ENCODE assay signal across 14 cellular contexts in genomic region chr2:157488877-157489276, GRCh38. TPM values are rescaled to one million over a fixed set of nuclear protein-coding genes. Genes with fewer than 3 reads are reported as not detected.
DNase-seq lines count a peak whose midpoint lies in the region; ATAC-seq and TF ChIP-seq lines count a peak whose summit lies in the region.
"Had no signal": no experiment of that assay in that cellular context is flagged by ENCODE, and none has a peak within 500 bp of the region (broad histone marks: within the 10 kb centered on the region; RNA-seq: fewer than 3 reads in every experiment).

No MANE protein-coding gene starts in this region.

- peaks cover 0 to 5% (median 3%) of the 10 kb centered on the region in 4 donors for H3K4me1 ChIP-seq in transverse colon
- no peaks in the 10 kb centered on the region for H3K4me1 ChIP-seq in esophagus squamous epithelium
- H3K4me1 ChIP-seq: heart right ventricle had no signal

- TF ChIP-seq EP300 in transverse colon (IDR thresholded peaks at IDR 0.05; ENCODE audit: low read depth) = no peak

- no peak for DNase-seq in activated naive CD4-positive, alpha-beta T cell treated with anti-CD3 and anti-CD28 coated beads for 36 hours
- no peak for DNase-seq in activated naive CD4-positive, alpha-beta T cell treated with anti-CD3 and anti-CD28 coated beads, Interleukin-2, amount 50 U/mL, for 16 hours
- DNase-seq in left colon = peak; percentile 67 to 83
- DNase-seq in transverse colon = peak; percentile 51
- DNase-seq in esophagus squamous epithelium (lab: John Stamatoyannopoulos, UW) = no peak
- DNase-seq in erythroblast (lab: John Stamatoyannopoulos, UW) = no peak
- no peak for DNase-seq in activated CD8-positive, alpha-beta memory T cell treated with anti-CD3 and anti-CD28 coated beads, Interleukin-2, amount 50 U/mL, for 48 hours
- DNase-seq: H9; heart right ventricle; IMR-90; NCI-H1417 treated with DMSO at 0.1 percent for 48 hours; NK-92 treated with Interleukin-12 subunit alpha and Interleukin-12 subunit beta, amount 100 ng/mL, for 24 hours had no signal

- no peak overlapping the region for H3K4me3 Mint-ChIP-seq in activated naive CD4-positive, alpha-beta T cell treated with anti-CD3 and anti-CD28 coated beads for 36 hours
- H3K4me3 Mint-ChIP-seq: H9 had no signal

- peak; percentile 91 for ATAC-seq in left colon

- H3K4me3 ChIP-seq in transverse colon (no peak overlapping the region), esophagus squamous epithelium (no peak overlapping the region)
- H3K4me3 ChIP-seq: heart right ventricle, smooth muscle cell had no signal

- TF ChIP-seq CTCF in VCaP (conservative IDR thresholded peaks at IDR 0.05) = no peak
- TF ChIP-seq CTCF in transverse colon (IDR thresholded peaks at IDR 0.05) = no peak
- no peak for TF ChIP-seq CTCF in esophagus squamous epithelium (IDR thresholded peaks at IDR 0.05)

- WGBS in transverse colon (ENCODE audit: low coverage in 1 of 2), 2 donors = 33 to 50% methylated on average over 2 to 3 of the region's 3 CpGs
- WGBS in esophagus squamous epithelium, 2 donors = 51 to 58% methylated on average over 3 of the region's 3 CpGs

- peaks cover 90% of the 10 kb centered on the region for H3K4me1 Mint-ChIP-seq in activated naive CD4-positive, alpha-beta T cell treated with anti-CD3 and anti-CD28 coated beads for 36 hours (ENCODE audit: low read depth)

- no peaks in the 10 kb centered on the region for H3K27me3 ChIP-seq in transverse colon
- peaks cover 0 to 10% (median 0%) of the 10 kb centered on the region in 4 donors for H3K27me3 ChIP-seq in esophagus squamous epithelium

- CTCF ChIA-PET in activated naive CD4-positive, alpha-beta T cell treated with anti-CD3 and anti-CD28 coated beads for 36 hours (lab: Charles Lee) = interaction anchor here (0.6 to 10.6 kb wide), 14 partner anchors 8 to 520 kb away, joined by 3 to 142 read pairs (median 5); partner anchors contain the start of gene ERMN

- peak overlapping the region; percentile 32 for H3K27ac ChIP-seq in VCaP
- peak overlapping the region in 1 of 4 donors; percentile 26 for H3K27ac ChIP-seq in transverse colon
- H3K27ac ChIP-seq in esophagus squamous epithelium = no peak overlapping the region
- H3K27ac ChIP-seq: heart right ventricle had no signal

- no peak for TF ChIP-seq POLR2A in transverse colon (IDR thresholded peaks at IDR 0.05)
- no peak for TF ChIP-seq POLR2A in esophagus squamous epithelium (IDR thresholded peaks at IDR 0.05)
- TF ChIP-seq POLR2A in erythroblast (IDR thresholded peaks at IDR 0.05; ENCODE audit: low read length) = no peak

- H3K27me3 Mint-ChIP-seq in activated naive CD4-positive, alpha-beta T cell treated with anti-CD3 and anti-CD28 coated beads for 36 hours (ENCODE audit: low read depth) = no peaks in the 10 kb centered on the region

- H3K36me3 ChIP-seq in transverse colon (no peaks in the 10 kb centered on the region), esophagus squamous epithelium (no peaks in the 10 kb centered on the region)
- H3K36me3 ChIP-seq: heart right ventricle had no signal

- H3K36me3 Mint-ChIP-seq in activated naive CD4-positive, alpha-beta T cell treated with anti-CD3 and anti-CD28 coated beads for 36 hours (ENCODE audit: low read depth) = no peaks in the 10 kb centered on the region

- H3K9me3 Mint-ChIP-seq in activated naive CD4-positive, alpha-beta T cell treated with anti-CD3 and anti-CD28 coated beads for 36 hours = no peaks in the 10 kb centered on the region
- H3K9me3 Mint-ChIP-seq: H9 had no signal

- intact Hi-C loops in activated naive CD4-positive, alpha-beta T cell treated with anti-CD3 and anti-CD28 coated beads for 36 hours (cut with micrococcal nuclease) = loop anchor here (1.0 kb wide), 2 partner anchors 9 to 20 kb away; no protein-coding TSS in a partner anchor
- intact Hi-C loops in left colon (cut with DNase I, micrococcal nuclease) (no loop called here), transverse colon (cut with DNase I; ENCODE audit: low total_unique reads) (no loop called here), esophagus squamous epithelium (cut with DNase I) (no loop called here)

- H3K9me3 ChIP-seq in transverse colon (no peaks in the 10 kb centered on the region), esophagus squamous epithelium (no peaks in the 10 kb centered on the region)
- H3K9me3 ChIP-seq: heart right ventricle had no signal

- in situ Hi-C loops in transverse colon (cut with MboI; ENCODE audit: low pct_ligation_motif_present in 1 of 4, low pct_unique_long_range_greater_than_20kb in 1 of 4, low sequenced_read_pairs in 3 of 4) = loop anchor here (10.0 to 25.0 kb wide), 3 partner anchors 152 to 523 kb away; partner anchors contain the start of gene ERMN (in 1 of the 4)

- peak overlapping the region; percentile 20 for H3K27ac Mint-ChIP-seq in activated naive CD4-positive, alpha-beta T cell treated with anti-CD3 and anti-CD28 coated beads for 36 hours
- H3K27ac Mint-ChIP-seq: H9 had no signal

RNA-seq across cellular contexts. Expression of gene CYTIP, which starts 45.0 kb away (rescaled TPM):
- total RNA-seq in activated naive CD4-positive, alpha-beta T cell treated with anti-CD3 and anti-CD28 coated beads for 36 hours = 100 to 1,000 TPM; 599 to 610 TPM
- 1 to 10 TPM; 5.1 to 6.6 TPM for total RNA-seq in left colon
- total RNA-seq in transverse colon = 10 to 100 TPM in 1 of 4 donors, 1 to 10 TPM in 3; 4.6 to 25.1 (median 5.8) TPM
- total RNA-seq in esophagus squamous epithelium = 10 to 100 TPM in 1 of 4 donors, 1 to 10 TPM in 3; 3.2 to 12.4 (median 3.6) TPM
- total RNA-seq: IMR-90, smooth muscle cell had no signal

Comparison
In these comparisons a context has a peak if more than half of its experiments do, and no peak if none do; other contexts are left out.
1. DNase-seq: peak in left colon (2 of 2) and transverse colon (single experiment); none in activated naive CD4-positive, alpha-beta T cell treated with anti-CD3 and anti-CD28 coated beads for 36 hours (single experiment), activated naive CD4-positive, alpha-beta T cell treated with anti-CD3 and anti-CD28 coated beads, Interleukin-2, amount 50 U/mL, for 16 hours (single experiment), esophagus squamous epithelium (single experiment), erythroblast (0 of 2) and activated CD8-positive, alpha-beta memory T cell treated with anti-CD3 and anti-CD28 coated beads, Interleukin-2, amount 50 U/mL, for 48 hours (single experiment).
2. RNA of gene CYTIP, which starts 45.0 kb away (total RNA-seq): 599 to 610 TPM in activated naive CD4-positive, alpha-beta T cell treated with anti-CD3 and anti-CD28 coated beads for 36 hours; 4.6 to 25.1 TPM in transverse colon, 5.1 to 6.6 TPM in left colon and 3.2 to 12.4 TPM in esophagus squamous epithelium; every median in the first group is over 10 times any median in the second.